Comparison of ENCODE assay signal across 8 cellular contexts in genomic region chr6:4021133-4021861, GRCh38. TPM values are rescaled to one million over a fixed set of nuclear protein-coding genes. Genes with fewer than 3 reads are reported as not detected.
DNase-seq lines count a peak whose midpoint lies in the region; ATAC-seq and TF ChIP-seq lines count a peak whose summit lies in the region.

No MANE protein-coding gene starts in this region.

- ATAC-seq in activated T-helper 17 cell treated with anti-CD3 and anti-CD28 coated beads, Interleukin-2, amount 50 U/mL, for 72 hours (replicated peaks) = peak; percentile 78
- peak; percentile 61 to 63 for ATAC-seq in naive B cell (ENCODE audit: low read depth in 2 of 2)
- peak; percentile 79 for ATAC-seq in stimulated activated effector memory CD8-positive, alpha-beta T cell treated with anti-CD3 and anti-CD28 coated beads, Interleukin-12 subunit alpha, Interleukin-12 subunit beta, amount 100 ng/mL, for 72 hours

- peaks cover 36% of the 10 kb centered on the region for H3F3A ChIP-seq in GM23248 (ENCODE audit: insufficient read depth)

- H4K20me1 ChIP-seq in GM23248 (ENCODE audit: insufficient read depth) (peaks cover 8% of the 10 kb centered on the region; the same call in 1 of the 2 replicates), fibroblast of lung (ENCODE audit: control insufficient read depth, extremely low read depth, insufficient read depth, low read length) (peaks cover 2% of the 10 kb centered on the region)

- no peaks in the 10 kb centered on the region for H3K27me3 ChIP-seq in GM23248 (replicated peaks; ENCODE audit: insufficient read depth)
- H3K27me3 ChIP-seq in fibroblast of lung (ENCODE audit: control insufficient read depth, insufficient read depth, low read length) = no peaks in the 10 kb centered on the region

- TF ChIP-seq CTCF in fibroblast of lung (conservative IDR thresholded peaks at IDR 0.05 in 1 of 2, IDR thresholded peaks at IDR 0.05 in 1 of 2; ENCODE audit: low read depth in 1 of 2, low read length in 2 of 2) = peak; percentile 29 to 45

- H3K36me3 Mint-ChIP-seq in activated T-helper 17 cell treated with anti-CD3 and anti-CD28 coated beads, Interleukin-2, amount 50 U/mL, for 72 hours (ENCODE audit: low read depth) = peaks cover 60% of the 10 kb centered on the region
- peaks cover 0 to 5% of the 10 kb centered on the region in 2 donors for H3K36me3 Mint-ChIP-seq in naive B cell
- peaks cover 66% of the 10 kb centered on the region for H3K36me3 Mint-ChIP-seq in stimulated activated effector memory CD8-positive, alpha-beta T cell treated with anti-CD3 and anti-CD28 coated beads, Interleukin-12 subunit alpha, Interleukin-12 subunit beta, amount 100 ng/mL, for 72 hours

- H3K79me2 ChIP-seq in GM23248 (ENCODE audit: insufficient read depth) = peaks cover 87% of the 10 kb centered on the region
- peaks cover 61% of the 10 kb centered on the region for H3K79me2 ChIP-seq in fibroblast of lung (ENCODE audit: control insufficient read depth, insufficient read depth, low read length)

- H3K4me3 ChIP-seq in GM23248 (peak overlapping the region; percentile 83), fibroblast of lung (replicated peaks in 1 of 4; ENCODE audit: control extremely low read depth in 1 of 4, insufficient read depth in 1 of 4, low read depth in 3 of 4, low read length in 4 of 4) (peak overlapping the region; percentile 84 to 96 (median 92))

- H3K36me3 ChIP-seq in GM23248 (ENCODE audit: low read depth) = no peaks in the 10 kb centered on the region
- no peaks in the 10 kb centered on the region for H3K36me3 ChIP-seq in fibroblast of lung (ENCODE audit: control insufficient read depth, insufficient read depth, low read length)

- 0 to 1% methylated on average over 57 to 64 of the region's 65 CpGs for WGBS in GM23248 (ENCODE audit: low coverage in 1 of 2, low lambda C conversion rate in 2 of 2, missing lambda C conversion rate in 2 of 2), 2 experiments

- H2AFZ ChIP-seq in GM23248 (peak overlapping the region; percentile 79), fibroblast of lung (ENCODE audit: low read length) (peak overlapping the region; percentile 90)

- no peaks in the 10 kb centered on the region for H3K9me3 Mint-ChIP-seq in activated T-helper 17 cell treated with anti-CD3 and anti-CD28 coated beads, Interleukin-2, amount 50 U/mL, for 72 hours
- H3K9me3 Mint-ChIP-seq in naive B cell = peaks cover 0 to 2% (median 0%) of the 10 kb centered on the region in 7 donors
- H3K9me3 Mint-ChIP-seq in stimulated activated effector memory CD8-positive, alpha-beta T cell treated with anti-CD3 and anti-CD28 coated beads, Interleukin-12 subunit alpha, Interleukin-12 subunit beta, amount 100 ng/mL, for 72 hours = no peaks in the 10 kb centered on the region

- H3K9ac ChIP-seq in GM23248 (peak overlapping the region; percentile 94), fibroblast of lung (ENCODE audit: insufficient read depth, low read length) (peak overlapping the region; percentile 97)

- no peaks in the 10 kb centered on the region for H3K9me2 ChIP-seq in GM23248 (ENCODE audit: insufficient read depth)

- H3K27ac ChIP-seq in GM23248 (peak overlapping the region; percentile 89), fibroblast of lung (ENCODE audit: insufficient read depth, low read length) (peak overlapping the region; percentile 97)

- in situ Hi-C loops in GM23248 (cut with MboI) = no loop called here

- H3K4me1 Mint-ChIP-seq in activated T-helper 17 cell treated with anti-CD3 and anti-CD28 coated beads, Interleukin-2, amount 50 U/mL, for 72 hours = peaks cover 28% of the 10 kb centered on the region
- peaks cover 40 to 67% (median 65%) of the 10 kb centered on the region in 3 donors for H3K4me1 Mint-ChIP-seq in naive B cell
- H3K4me1 Mint-ChIP-seq in stimulated activated effector memory CD8-positive, alpha-beta T cell treated with anti-CD3 and anti-CD28 coated beads, Interleukin-12 subunit alpha, Interleukin-12 subunit beta, amount 100 ng/mL, for 72 hours = peaks cover 51% of the 10 kb centered on the region

- H3K4me2 ChIP-seq in GM23248 (ENCODE audit: unreplicated experiment) = peak overlapping the region; percentile 99
- H3K4me2 ChIP-seq in fibroblast of lung (ENCODE audit: extremely low read depth, insufficient read depth, low read length) = peak overlapping the region; percentile 94

- peak overlapping the region; percentile 90 for H3K4me3 Mint-ChIP-seq in activated T-helper 17 cell treated with anti-CD3 and anti-CD28 coated beads, Interleukin-2, amount 50 U/mL, for 72 hours
- H3K4me3 Mint-ChIP-seq in naive B cell = peak overlapping the region; percentile 88 to 100 (median 99)
- H3K4me3 Mint-ChIP-seq in stimulated activated effector memory CD8-positive, alpha-beta T cell treated with anti-CD3 and anti-CD28 coated beads, Interleukin-12 subunit alpha, Interleukin-12 subunit beta, amount 100 ng/mL, for 72 hours = peak overlapping the region; percentile 92

- DNase-seq in Daoy (ENCODE audit: low read depth) (peak; percentile 99), GM23248 (peak; percentile 99), Kasumi-1 (lab: John Stamatoyannopoulos, UW) (peak; percentile 97 to 98), RPMI7951 (ENCODE audit: low read depth) (peak; percentile 97), fibroblast of lung (ENCODE audit: low read depth in 2 of 2) (peak; percentile 97 to 98), naive B cell (peak; percentile 84)
- peak; percentile 70 to 93 for DNase-seq in stimulated activated effector memory CD8-positive, alpha-beta T cell treated with anti-CD3 and anti-CD28 coated beads, Interleukin-12 subunit alpha, Interleukin-12 subunit beta, amount 100 ng/mL, for 72 hours (ENCODE audit: low spot score in 2 of 2)

- H3K4me1 ChIP-seq in GM23248 (ENCODE audit: insufficient read depth) = peaks cover 32% of the 10 kb centered on the region
- no peaks in the 10 kb centered on the region for H3K4me1 ChIP-seq in fibroblast of lung (ENCODE audit: control insufficient read depth, extremely low read depth, insufficient read depth, low read length)

- no peaks in the 10 kb centered on the region for H3K27me3 Mint-ChIP-seq in activated T-helper 17 cell treated with anti-CD3 and anti-CD28 coated beads, Interleukin-2, amount 50 U/mL, for 72 hours
- no peaks in the 10 kb centered on the region for H3K27me3 Mint-ChIP-seq in naive B cell

- no peaks in the 10 kb centered on the region for H3K9me3 ChIP-seq in GM23248 (ENCODE audit: low read depth)
- H3K9me3 ChIP-seq in fibroblast of lung (ENCODE audit: control insufficient read depth, insufficient read depth, low read depth, low read length) = no peaks in the 10 kb centered on the region

- H3K27ac Mint-ChIP-seq in activated T-helper 17 cell treated with anti-CD3 and anti-CD28 coated beads, Interleukin-2, amount 50 U/mL, for 72 hours = peak overlapping the region; percentile 98
- H3K27ac Mint-ChIP-seq in naive B cell = peak overlapping the region; percentile 96 to 100 (median 99)
- H3K27ac Mint-ChIP-seq in stimulated activated effector memory CD8-positive, alpha-beta T cell treated with anti-CD3 and anti-CD28 coated beads, Interleukin-12 subunit alpha, Interleukin-12 subunit beta, amount 100 ng/mL, for 72 hours = peak overlapping the region; percentile 97

RNA-seq across cellular contexts. Expression of gene FAM217A, which starts 57.6 kb away (rescaled TPM):
- not detected in 2 replicates for total RNA-seq in Daoy (2014; rRNA removed; shearing (Covaris generic))
- total RNA-seq in GM23248 (2014; rRNA removed; shearing (Covaris generic)) = not detected in 2 replicates
- polyA plus RNA-seq in GM23248 (2016; fragmentation: Nextera tagmentation; extraction: Ambion mirVana) = not detected in 2 replicates
- total RNA-seq in RPMI7951 (2014; rRNA removed; shearing (Covaris generic)) = not detected in 2 replicates
- not detected for total RNA-seq in activated T-helper 17 cell treated with anti-CD3 and anti-CD28 coated beads, Interleukin-2, amount 50 U/mL, for 72 hours
- total RNA-seq in fibroblast of lung = not detected in 2 replicates
- polyA plus RNA-seq in fibroblast of lung = not detected in 2 replicates
- polyA plus RNA-seq in fibroblast of lung (2012) = not detected in 2 replicates
- not detected in 2 replicates for polyA minus RNA-seq in fibroblast of lung (ENCODE audit: low replicate concordance)
- polyA plus RNA-seq in naive B cell (ENCODE audit: low read depth in 6 of 6) = not detected

Comparison
In these comparisons a context has a peak if more than half of its experiments do, and no peak if none do; other contexts are left out.
1. Peak in every context shown above with its lines: DNase-seq, ATAC-seq, H3K4me3 ChIP-seq and H3K27ac ChIP-seq.